33 cellular contexts compared by ENCODE assay signal in genomic region chr14:76426161-76426696, GRCh38. TPM values are rescaled to one million over a fixed set of nuclear protein-coding genes. Genes with fewer than 3 reads are reported as not detected.
DNase-seq lines count a peak whose midpoint lies in the region; TF ChIP-seq lines count a peak whose summit lies in the region.
"Had no signal": no experiment of that assay in that cellular context is flagged by ENCODE, and none has a peak within 500 bp of the region (broad histone marks: within the 10 kb centered on the region; RNA-seq: fewer than 3 reads in every experiment).

No MANE protein-coding gene starts in this region.

- H3K4me3 ChIP-seq in Karpas-422 (ENCODE audit: low read length) = no peak overlapping the region
- no peak overlapping the region for H3K4me3 ChIP-seq in SK-N-SH (ENCODE audit: low read depth in 2 of 2, low read length in 1 of 2)
- H3K4me3 ChIP-seq in neural progenitor cell = no peak overlapping the region
- H3K4me3 ChIP-seq: coronary artery, pancreas, SK-N-MC, skin epidermis, thoracic aorta had no signal

- H3K79me2 ChIP-seq in Karpas-422 (ENCODE audit: low read length) = no peaks in the 10 kb centered on the region
- no peaks in the 10 kb centered on the region for H3K79me2 ChIP-seq in SK-N-SH (ENCODE audit: insufficient read depth)
- no peaks in the 10 kb centered on the region for H3K79me2 ChIP-seq in neural progenitor cell (ENCODE audit: low read depth)

- H3K27me3 ChIP-seq in Karpas-422 (ENCODE audit: low read length) (no peaks in the 10 kb centered on the region), SK-N-SH (ENCODE audit: insufficient read depth) (no peaks in the 10 kb centered on the region; the same call in 1 of the 2 replicates), neural progenitor cell (no peaks in the 10 kb centered on the region)
- H3K27me3 ChIP-seq: pancreas had no signal

- no peak for TF ChIP-seq CTCF in SK-N-SH (IDR thresholded peaks at IDR 0.05)
- no peak for TF ChIP-seq CTCF in progenitor cell of endocrine pancreas (IDR thresholded peaks at IDR 0.05; ENCODE audit: unreplicated experiment)
- TF ChIP-seq CTCF in neural progenitor cell (IDR thresholded peaks at IDR 0.05) = no peak

- DNase-seq in NCI-H82 (lab: John Stamatoyannopoulos, UW) (peak; percentile 51), NCI-H82 treated with DMSO at 0.1 percent for 48 hours (lab: John Stamatoyannopoulos, UW; ENCODE audit: unreplicated experiment) (no peak), Karpas-422 (peak; percentile 55), SK-N-SH (no peak), progenitor cell of endocrine pancreas (ENCODE audit: low spot score, unreplicated experiment) (no peak), midbrain (lab: John Stamatoyannopoulos, UW) (no peak), neural progenitor cell (ENCODE audit: low spot score) (no peak), NCI-H1105 treated with DMSO at 0.1 percent for 48 hours (lab: John Stamatoyannopoulos, UW) (no peak)
- DNase-seq: activated CD4-positive, alpha-beta memory T cell treated with anti-CD3 and anti-CD28 coated beads for 36 hours; activated naive CD4-positive, alpha-beta T cell; activated naive CD8-positive, alpha-beta T cell treated with anti-CD3 and anti-CD28 coated beads, Interleukin-2, amount 50 U/mL, for 24 hours; activated T-cell treated with anti-CD3 and anti-CD28 coated beads, Interleukin-2, amount 50 U/mL, for 72 hours; CD4-positive, alpha-beta memory T cell; effector memory CD4-positive, alpha-beta T cell; immature natural killer cell; NCI-H146; pancreas; RPMI8226; stimulated activated CD4-positive, alpha-beta T cell treated with anti-CD3 and anti-CD28 coated beads, Interleukin-1b, Interleukin-23, amount 100 ng/mL, for 48 hours had no signal

- no peak overlapping the region for H2AFZ ChIP-seq in Karpas-422 (ENCODE audit: low read length)
- H2AFZ ChIP-seq in SK-N-SH (ENCODE audit: low read depth) = no peak overlapping the region
- no peak overlapping the region for H2AFZ ChIP-seq in neural progenitor cell (replicated peaks)

- H3K9me3 ChIP-seq in Karpas-422 (ENCODE audit: low read length) = no peaks in the 10 kb centered on the region
- no peaks in the 10 kb centered on the region for H3K9me3 ChIP-seq in SK-N-SH
- no peaks in the 10 kb centered on the region for H3K9me3 ChIP-seq in neural progenitor cell (ENCODE audit: low read depth)
- H3K9me3 ChIP-seq: pancreas, thoracic aorta had no signal

- H3K36me3 ChIP-seq in Karpas-422 (ENCODE audit: insufficient read depth, low read length) (no peaks in the 10 kb centered on the region), SK-N-SH (replicated peaks in 1 of 2; ENCODE audit: control insufficient read depth in 1 of 2, insufficient read depth in 2 of 2, low read length in 1 of 2) (no peaks in the 10 kb centered on the region), neural progenitor cell (no peaks in the 10 kb centered on the region)
- H3K36me3 ChIP-seq: pancreas, thoracic aorta had no signal

- H3K27me3 Mint-ChIP-seq in progenitor cell of endocrine pancreas (no peaks in the 10 kb centered on the region), neural progenitor cell (ENCODE audit: insufficient read depth, low read depth) (peaks cover 12% of the 10 kb centered on the region)
- H3K27me3 Mint-ChIP-seq: activated naive CD8-positive, alpha-beta T cell treated with anti-CD3 and anti-CD28 coated beads, Interleukin-2, amount 50 U/mL, for 24 hours; stimulated activated naive CD8-positive, alpha-beta T cell treated with anti-CD3 and anti-CD28 coated beads, Interleukin-15, Interleukin-2, amounts not matched to agents 100 ng/mL and 50 ng/mL, for 24 hours had no signal

- POLR2A ChIA-PET in SK-N-SH (lab: Yijun Ruan, JAX) = no interaction called here

- H3K4me2 ChIP-seq in Karpas-422 (ENCODE audit: low read depth, low read length, poor library complexity, severe bottlenecking) = no peak overlapping the region
- no peak overlapping the region for H3K4me2 ChIP-seq in SK-N-SH
- no peak overlapping the region for H3K4me2 ChIP-seq in neural progenitor cell
- H3K4me2 ChIP-seq: KMS-11 had no signal

- H3K9me2 ChIP-seq in Karpas-422 (replicated peaks; ENCODE audit: insufficient read depth, low read length) (no peaks in the 10 kb centered on the region), SK-N-SH (no peaks in the 10 kb centered on the region)

- H3K9ac ChIP-seq in Karpas-422 (ENCODE audit: low read length) (no peak overlapping the region), SK-N-SH (no peak overlapping the region), neural progenitor cell (no peak overlapping the region)
- H3K9ac ChIP-seq: KMS-11 had no signal

- H3K27ac ChIP-seq in Karpas-422 (ENCODE audit: low read length) (no peak overlapping the region), SK-N-SH (ENCODE audit: low read depth in 2 of 2, low read length in 1 of 2) (no peak overlapping the region), neural progenitor cell (no peak overlapping the region)
- H3K27ac ChIP-seq: coronary artery, epithelial cell of prostate, KMS-11, pancreas, skin epidermis, thoracic aorta had no signal

- no peak overlapping the region for H3K4me3 Mint-ChIP-seq in progenitor cell of endocrine pancreas (ENCODE audit: low read depth)
- H3K4me3 Mint-ChIP-seq in neural progenitor cell = no peak overlapping the region
- H3K4me3 Mint-ChIP-seq: activated CD4-positive, alpha-beta memory T cell treated with anti-CD3 and anti-CD28 coated beads for 36 hours; activated naive CD8-positive, alpha-beta T cell treated with anti-CD3 and anti-CD28 coated beads, Interleukin-2, amount 50 U/mL, for 24 hours; activated T-cell treated with anti-CD3 and anti-CD28 coated beads, Interleukin-2, amount 50 U/mL, for 72 hours; CD4-positive, alpha-beta memory T cell; immature natural killer cell; memory B cell; stimulated activated naive CD8-positive, alpha-beta T cell treated with anti-CD3 and anti-CD28 coated beads, Interleukin-15, Interleukin-2, amounts not matched to agents 100 ng/mL and 50 ng/mL, for 24 hours; T-helper 1 cell treated with Interleukin-12 subunit alpha and Interleukin-12 subunit beta and Interleukin-4 antibody, amounts not matched to agents 30 μg/mL and 1 μg/mL, for 36 hours had no signal

- H3K4me1 Mint-ChIP-seq in progenitor cell of endocrine pancreas (ENCODE audit: low read depth) (no peaks in the 10 kb centered on the region), neural progenitor cell (peaks cover 9% of the 10 kb centered on the region)
- H3K4me1 Mint-ChIP-seq: activated naive CD8-positive, alpha-beta T cell treated with anti-CD3 and anti-CD28 coated beads, Interleukin-2, amount 50 U/mL, for 24 hours; CD4-positive, alpha-beta memory T cell; immature natural killer cell; memory B cell had no signal

- no peak for TF ChIP-seq RAD21 in SK-N-SH (IDR thresholded peaks at IDR 0.05; ENCODE audit: low read length)

- H4K20me1 ChIP-seq in Karpas-422 (ENCODE audit: insufficient read depth, low read depth, low read length) = no peaks in the 10 kb centered on the region
- H4K20me1 ChIP-seq in SK-N-SH (ENCODE audit: insufficient read depth) = no peaks in the 10 kb centered on the region
- no peaks in the 10 kb centered on the region for H4K20me1 ChIP-seq in neural progenitor cell (ENCODE audit: low read depth)

- H3K27ac Mint-ChIP-seq in progenitor cell of endocrine pancreas = peak overlapping the region; percentile 45
- no peak overlapping the region for H3K27ac Mint-ChIP-seq in neural progenitor cell
- H3K27ac Mint-ChIP-seq: activated CD4-positive, alpha-beta memory T cell treated with anti-CD3 and anti-CD28 coated beads for 36 hours; activated naive CD8-positive, alpha-beta T cell treated with anti-CD3 and anti-CD28 coated beads, Interleukin-2, amount 50 U/mL, for 24 hours; activated T-cell treated with anti-CD3 and anti-CD28 coated beads, Interleukin-2, amount 50 U/mL, for 72 hours; CD4-positive, alpha-beta memory T cell; immature natural killer cell; memory B cell; stimulated activated naive CD8-positive, alpha-beta T cell treated with anti-CD3 and anti-CD28 coated beads, Interleukin-15, Interleukin-2, amounts not matched to agents 100 ng/mL and 50 ng/mL, for 24 hours; T-helper 1 cell treated with Interleukin-12 subunit alpha and Interleukin-12 subunit beta and Interleukin-4 antibody, amounts not matched to agents 30 μg/mL and 1 μg/mL, for 36 hours had no signal

- H3K36me3 Mint-ChIP-seq in progenitor cell of endocrine pancreas (ENCODE audit: insufficient read depth) (no peaks in the 10 kb centered on the region), neural progenitor cell (no peaks in the 10 kb centered on the region)
- H3K36me3 Mint-ChIP-seq: activated CD4-positive, alpha-beta memory T cell treated with anti-CD3 and anti-CD28 coated beads for 36 hours; CD4-positive, alpha-beta memory T cell; immature natural killer cell had no signal

- H3K9me3 Mint-ChIP-seq in progenitor cell of endocrine pancreas (ENCODE audit: low read depth) = no peaks in the 10 kb centered on the region
- peaks cover 2% of the 10 kb centered on the region for H3K9me3 Mint-ChIP-seq in neural progenitor cell
- H3K9me3 Mint-ChIP-seq: activated CD4-positive, alpha-beta memory T cell treated with anti-CD3 and anti-CD28 coated beads for 36 hours; activated naive CD8-positive, alpha-beta T cell treated with anti-CD3 and anti-CD28 coated beads, Interleukin-2, amount 50 U/mL, for 24 hours; activated T-cell treated with anti-CD3 and anti-CD28 coated beads, Interleukin-2, amount 50 U/mL, for 72 hours; CD4-positive, alpha-beta memory T cell; immature natural killer cell; memory B cell; stimulated activated naive CD8-positive, alpha-beta T cell treated with anti-CD3 and anti-CD28 coated beads, Interleukin-15, Interleukin-2, amounts not matched to agents 100 ng/mL and 50 ng/mL, for 24 hours; T-helper 1 cell treated with Interleukin-12 subunit alpha and Interleukin-12 subunit beta and Interleukin-4 antibody, amounts not matched to agents 30 μg/mL and 1 μg/mL, for 36 hours had no signal

- no peak for TF ChIP-seq EP300 in SK-N-SH (IDR thresholded peaks at IDR 0.05; ENCODE audit: borderline replicate concordance in 1 of 2, low read depth in 1 of 2, low read length in 1 of 2)

- H3K4me1 ChIP-seq in Karpas-422 (ENCODE audit: low read length) = no peaks in the 10 kb centered on the region
- peaks cover 0 to 3% of the 10 kb centered on the region in 2 experiments; a peak in 1 of 4 replicates for H3K4me1 ChIP-seq in SK-N-SH (ENCODE audit: control insufficient read depth in 1 of 2, insufficient read depth in 2 of 2, low read depth in 1 of 2, low read length in 1 of 2)
- peaks cover 10% of the 10 kb centered on the region for H3K4me1 ChIP-seq in neural progenitor cell
- H3K4me1 ChIP-seq: pancreas had no signal

- WGBS in SK-N-SH (ENCODE audit: low lambda C conversion rate) = 33% methylated on average over 1 of the region's 1 CpG

- no peaks in the 10 kb centered on the region for H3F3A ChIP-seq in SK-N-SH (replicated peaks; ENCODE audit: insufficient read depth)
- H3F3A ChIP-seq in neural progenitor cell (ENCODE audit: low read depth) = no peaks in the 10 kb centered on the region

- CTCF ChIA-PET in SK-N-SH (lab: Yijun Ruan, JAX) = interaction anchor here (0.8 to 1.3 kb wide), 2 partner anchors 73 to 376 kb away, joined by 3 read pairs; no protein-coding TSS in a partner anchor

RNA-seq across cellular contexts. Expression of gene ESRRB, which starts 50.3 kb away (rescaled TPM):
- total RNA-seq in Karpas-422 (2014; rRNA removed; shearing (Covaris generic); ENCODE audit: low replicate concordance) = 0.25 TPM in 1 of 2 replicates, not detected in the other
- polyA plus RNA-seq in SK-N-SH (2012; rRNA removed) = 0.05 and 0.06 TPM in 2 replicates
- 0.04 TPM in 1 of 2 replicates, not detected in the other for polyA plus RNA-seq in SK-N-SH (2012; cell fraction: cytosol; rRNA removed)
- polyA plus RNA-seq in SK-N-SH (2012; cell fraction: nucleus; rRNA removed) = 0.11 and 0.14 TPM in 2 replicates
- total RNA-seq in progenitor cell of endocrine pancreas (0.12 and 0.29 TPM in 2 replicates), neural progenitor cell (ENCODE audit: low replicate concordance) (1.2 and 1.3 TPM in 2 replicates)
- total RNA-seq: A172, astrocyte, G401, glomerular endothelial cell, HT1080 had no signal
- polyA plus RNA-seq: CD4-positive, alpha-beta memory T cell; immature natural killer cell had no signal

Comparison
In these comparisons a context has a peak if more than half of its experiments do, and no peak if none do; other contexts are left out.
1. DNase-seq: peak in NCI-H82 (single experiment) and Karpas-422 (single experiment); none in NCI-H82 treated with DMSO at 0.1 percent for 48 hours (single experiment), SK-N-SH (single experiment), progenitor cell of endocrine pancreas (single experiment), midbrain (single experiment), neural progenitor cell (single experiment) and NCI-H1105 treated with DMSO at 0.1 percent for 48 hours (single experiment).